Comparison of ENCODE assay signal across 8 cellular contexts in genomic region chr12:131895640-131896079, GRCh38. TPM values are rescaled to one million over a fixed set of nuclear protein-coding genes. Genes with fewer than 3 reads are reported as not detected.
DNase-seq lines count a peak whose midpoint lies in the region; ATAC-seq and TF ChIP-seq lines count a peak whose summit lies in the region.

No MANE protein-coding gene starts in this region.

- H3K9me3 Mint-ChIP-seq in osteocyte (ENCODE audit: unreplicated experiment): no peaks in the 10 kb centered on the region

- no peaks in the 10 kb centered on the region for H3K36me3 Mint-ChIP-seq in osteocyte (ENCODE audit: unreplicated experiment)

- H3K27ac Mint-ChIP-seq in osteocyte (ENCODE audit: unreplicated experiment): peak overlapping the region; percentile 79

- H3K4me1 ChIP-seq in Panc1 (ENCODE audit: control insufficient read depth, insufficient read depth, low read length) (peaks cover 4% of the 10 kb centered on the region; the same call in 1 of the 2 replicates), endocrine pancreas (ENCODE audit: control insufficient read depth, insufficient read depth, low read length) (no peaks in the 10 kb centered on the region)

- H3K9me3 ChIP-seq in AG04450 (ENCODE audit: control insufficient read depth, insufficient read depth, low read length) (no peaks in the 10 kb centered on the region; the same call in 1 of the 2 replicates), Panc1 (ENCODE audit: control insufficient read depth, insufficient read depth, low read depth, low read length) (no peaks in the 10 kb centered on the region), endocrine pancreas (ENCODE audit: control insufficient read depth, low read length) (no peaks in the 10 kb centered on the region)

- H3K27ac ChIP-seq in AG04450 (ENCODE audit: low read depth, low read length) (peak overlapping the region; percentile 81), Panc1 (ENCODE audit: low read length) (peak overlapping the region; percentile 73)

- ATAC-seq in GM21447 (IDR thresholded peaks at IDR 0.05; ENCODE audit: unreplicated experiment) (peak; percentile 11), Panc1 (no peak; the same call in 1 of the 2 replicates)

- peaks cover 20% of the 10 kb centered on the region for H3K4me1 Mint-ChIP-seq in osteocyte (ENCODE audit: unreplicated experiment)

- TF ChIP-seq CTCF in AG04450 (IDR thresholded peaks at IDR 0.05; ENCODE audit: low read depth, low read length) (no peak), Panc1 (IDR thresholded peaks at IDR 0.05) (no peak), osteocyte (IDR thresholded peaks at IDR 0.05) (no peak)

- BruUV-seq in Panc1 (replicated peaks; lab: Mats Ljungman, UMichigan): TSS peak; percentile 81

- H3K4me3 Mint-ChIP-seq in osteocyte (ENCODE audit: unreplicated experiment): peak overlapping the region; percentile 81

- no peaks in the 10 kb centered on the region for H3K36me3 ChIP-seq in Panc1 (ENCODE audit: control insufficient read depth, insufficient read depth, low read length)
- H3K36me3 ChIP-seq in endocrine pancreas (ENCODE audit: control insufficient read depth, insufficient read depth, low read length): no peaks in the 10 kb centered on the region

- intact Hi-C loops in Panc1 (cut with micrococcal nuclease; ENCODE audit: unreplicated experiment): no loop called here

- H3K4me3 ChIP-seq in AG04450 (ENCODE audit: low read depth, low read length): peak overlapping the region; percentile 69
- peak overlapping the region; percentile 70 to 82 for H3K4me3 ChIP-seq in Panc1 (ENCODE audit: low read depth in 2 of 2, low read length in 2 of 2)
- H3K4me3 ChIP-seq in endocrine pancreas (ENCODE audit: control insufficient read depth, insufficient read depth, low read length): no peak overlapping the region

- no peaks in the 10 kb centered on the region for H3K27me3 ChIP-seq in AG04450 (ENCODE audit: control insufficient read depth, insufficient read depth, low read length)
- H3K27me3 ChIP-seq in Panc1 (ENCODE audit: control insufficient read depth, insufficient read depth, low read length): no peaks in the 10 kb centered on the region
- no peaks in the 10 kb centered on the region for H3K27me3 ChIP-seq in endocrine pancreas (ENCODE audit: control insufficient read depth, insufficient read depth, low read length)

- H3K9ac ChIP-seq in endocrine pancreas (ENCODE audit: control insufficient read depth, insufficient read depth, low read length): peak overlapping the region; percentile 88

- H3K27me3 Mint-ChIP-seq in osteocyte (ENCODE audit: unreplicated experiment): no peaks in the 10 kb centered on the region

- in situ Hi-C loops in Panc1 (cut with HindIII; ENCODE audit: low pct_unique_long_range_greater_than_20kb, low sequenced_read_pairs): no loop called here

- POLR2A ChIA-PET in AG04450 (lab: Yijun Ruan, JAX) (interaction anchor here (1.4 kb wide), 1 partner anchor 12 kb away, joined by 6 read pairs; no protein-coding TSS in a partner anchor), Panc1 (lab: Charles Lee) (no interaction called here)

- DNase-seq in AG04450 (ENCODE audit: low read depth, low spot score) (no peak), Panc1 (ENCODE audit: low read depth, low spot score) (no peak), osteocyte (ENCODE audit: extremely low spot score, unreplicated experiment) (no peak), HK-2 (ENCODE audit: unreplicated experiment) (no peak), NCI-H146 treated with DMSO at 0.1 percent for 48 hours (lab: John Stamatoyannopoulos, UW; ENCODE audit: unreplicated experiment) (no peak)
- no peak for DNase-seq in activated CD8-positive, alpha-beta memory T cell treated with anti-CD3 and anti-CD28 coated beads, Interleukin-2, amount 50 U/mL, for 48 hours

- CTCF ChIA-PET in AG04450 (lab: Charles Lee): no interaction called here
- CTCF ChIA-PET in Panc1 (lab: Charles Lee): no interaction called here

RNA-seq across cellular contexts. Expression of gene ULK1, which starts 1.2 kb away (rescaled TPM):
- 4.6 and 6.6 TPM in 2 replicates for polyA plus RNA-seq in AG04450 (2011; rRNA removed)
- polyA minus RNA-seq in AG04450 (2011; rRNA and poly(A)+ RNA removed): 4.0 and 4.5 TPM in 2 replicates
- total RNA-seq in Panc1 (2021; ENCODE audit: unreplicated experiment): 72.1 TPM
- polyA plus RNA-seq in Panc1 (2012; ENCODE audit: insufficient read length): 92.3 TPM
- 69.6 and 74.7 TPM in 2 replicates for total RNA-seq in osteocyte

RNA-seq across cellular contexts. Expression of gene PUS1, which starts 33.4 kb away (rescaled TPM):
- polyA plus RNA-seq in AG04450 (2011; rRNA removed): 11.4 and 13.7 TPM in 2 replicates
- 10.5 and 15.2 TPM in 2 replicates for polyA minus RNA-seq in AG04450 (2011; rRNA and poly(A)+ RNA removed)
- total RNA-seq in Panc1 (2021; ENCODE audit: unreplicated experiment) (108 TPM), osteocyte (18.8 and 19.5 TPM in 2 replicates)
- polyA plus RNA-seq in Panc1 (2012; ENCODE audit: insufficient read length): 110 TPM

RNA-seq across cellular contexts. Expression of gene EP400, which starts 54.1 kb away (rescaled TPM):
- polyA plus RNA-seq in AG04450 (2011; rRNA removed): 5.4 and 7.3 TPM in 2 replicates
- 12.8 and 13.9 TPM in 2 replicates for polyA minus RNA-seq in AG04450 (2011; rRNA and poly(A)+ RNA removed)
- total RNA-seq in Panc1 (2021; ENCODE audit: unreplicated experiment): 59.4 TPM
- 36.9 TPM for polyA plus RNA-seq in Panc1 (2012; ENCODE audit: insufficient read length)
- total RNA-seq in osteocyte: 51.3 and 51.8 TPM in 2 replicates
